In the genomic region with DNA sequence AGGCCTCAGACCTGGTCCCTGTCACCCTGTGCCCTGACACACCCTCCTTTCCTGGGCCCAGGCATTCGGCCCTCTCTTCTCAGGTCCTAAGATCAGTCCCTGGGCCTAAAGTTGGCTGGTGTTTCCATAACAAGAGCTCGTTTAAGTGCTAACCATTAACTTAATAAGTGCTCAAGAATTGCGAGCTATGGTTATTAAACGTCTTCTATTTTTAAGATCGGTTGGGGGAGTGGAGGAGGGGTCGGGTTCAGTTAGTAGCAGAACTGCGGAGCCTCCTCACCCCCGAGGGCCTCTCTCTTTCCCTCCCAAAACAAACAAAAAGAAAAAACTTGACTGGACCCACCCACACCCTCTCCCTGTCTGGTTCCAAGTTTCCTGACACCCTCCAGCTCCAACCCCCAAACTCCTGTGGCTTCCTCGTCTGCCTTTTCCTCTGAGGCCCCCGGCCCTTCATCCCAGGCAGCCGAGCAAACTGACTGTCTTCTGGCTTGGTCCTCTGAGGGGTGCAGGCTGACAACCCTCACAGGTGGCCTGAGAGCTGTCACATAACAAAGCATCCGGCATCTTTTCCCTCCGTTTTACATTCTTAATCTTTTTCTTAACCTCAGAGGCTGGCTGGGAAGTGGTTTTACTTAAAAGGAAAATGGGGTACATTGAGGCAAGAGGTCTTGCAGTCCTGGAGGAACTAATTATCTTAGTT, we compare ENCODE assay signal across 1 cellular context.
A peak's percentile ranks its signal among the peaks of the same experiment; 100 is the strongest.
TF ChIP-seq lines count a peak whose summit lies in the region.

No MANE protein-coding gene starts in this region.

TF ChIP-seq in HepG2, 621 proteins besides CTCF, POLR2A, EP300 and RAD21 (continued from another document):
- TF ChIP-seq, protein P1, sequence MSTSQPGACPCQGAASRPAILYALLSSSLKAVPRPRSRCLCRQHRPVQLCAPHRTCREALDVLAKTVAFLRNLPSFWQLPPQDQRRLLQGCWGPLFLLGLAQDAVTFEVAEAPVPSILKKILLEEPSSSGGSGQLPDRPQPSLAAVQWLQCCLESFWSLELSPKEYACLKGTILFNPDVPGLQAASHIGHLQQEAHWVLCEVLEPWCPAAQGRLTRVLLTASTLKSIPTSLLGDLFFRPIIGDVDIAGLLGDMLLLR (CRISPR knock-in tag; IDR thresholded peaks at IDR 0.05) = 0 out of 2 replicates have a peak, but pooled peaks have one; percentile 2
- TF ChIP-seq CCAR2 (optimal IDR thresholded peaks at IDR 0.05; ENCODE audit: low read depth, low read length) (peak; percentile 52), ZNF232 (CRISPR knock-in tag; IDR thresholded peaks at IDR 0.05; ENCODE audit: borderline replicate concordance) (0 out of 2 replicates have a peak, but pooled peaks have one; percentile 60), ZBTB8A (CRISPR knock-in tag; IDR thresholded peaks at IDR 0.05; ENCODE audit: borderline replicate concordance, low read depth) (no peak), ZNF383 (CRISPR knock-in tag; IDR thresholded peaks at IDR 0.05; ENCODE audit: borderline replicate concordance) (no peak), AHR (CRISPR knock-in tag; IDR thresholded peaks at IDR 0.05) (no peak), ZNF549 (CRISPR knock-in tag; IDR thresholded peaks at IDR 0.05) (no peak), RFX1 (IDR thresholded peaks at IDR 0.05) (no peak), KDM6A (CRISPR knock-in tag; IDR thresholded peaks at IDR 0.05; ENCODE audit: low read depth) (no peak; the same call in 1 of the 2 replicates)
- TF ChIP-seq, protein P2, sequence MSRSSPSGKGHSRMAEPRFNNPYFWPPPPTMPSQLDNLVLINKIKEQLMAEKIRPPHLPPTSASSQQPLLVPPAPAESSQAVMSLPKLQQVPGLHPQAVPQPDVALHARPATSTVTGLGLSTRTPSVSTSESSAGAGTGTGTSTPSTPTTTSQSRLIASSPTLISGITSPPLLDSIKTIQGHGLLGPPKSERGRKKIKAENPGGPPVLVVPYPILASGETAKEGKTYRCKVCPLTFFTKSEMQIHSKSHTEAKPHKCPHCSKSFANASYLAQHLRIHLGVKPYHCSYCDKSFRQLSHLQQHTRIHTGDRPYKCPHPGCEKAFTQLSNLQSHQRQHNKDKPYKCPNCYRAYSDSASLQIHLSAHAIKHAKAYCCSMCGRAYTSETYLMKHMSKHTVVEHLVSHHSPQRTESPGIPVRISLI (CRISPR knock-in tag; IDR thresholded peaks at IDR 0.05; ENCODE audit: borderline replicate concordance) = peak; percentile 79
- TF ChIP-seq, protein P3, sequence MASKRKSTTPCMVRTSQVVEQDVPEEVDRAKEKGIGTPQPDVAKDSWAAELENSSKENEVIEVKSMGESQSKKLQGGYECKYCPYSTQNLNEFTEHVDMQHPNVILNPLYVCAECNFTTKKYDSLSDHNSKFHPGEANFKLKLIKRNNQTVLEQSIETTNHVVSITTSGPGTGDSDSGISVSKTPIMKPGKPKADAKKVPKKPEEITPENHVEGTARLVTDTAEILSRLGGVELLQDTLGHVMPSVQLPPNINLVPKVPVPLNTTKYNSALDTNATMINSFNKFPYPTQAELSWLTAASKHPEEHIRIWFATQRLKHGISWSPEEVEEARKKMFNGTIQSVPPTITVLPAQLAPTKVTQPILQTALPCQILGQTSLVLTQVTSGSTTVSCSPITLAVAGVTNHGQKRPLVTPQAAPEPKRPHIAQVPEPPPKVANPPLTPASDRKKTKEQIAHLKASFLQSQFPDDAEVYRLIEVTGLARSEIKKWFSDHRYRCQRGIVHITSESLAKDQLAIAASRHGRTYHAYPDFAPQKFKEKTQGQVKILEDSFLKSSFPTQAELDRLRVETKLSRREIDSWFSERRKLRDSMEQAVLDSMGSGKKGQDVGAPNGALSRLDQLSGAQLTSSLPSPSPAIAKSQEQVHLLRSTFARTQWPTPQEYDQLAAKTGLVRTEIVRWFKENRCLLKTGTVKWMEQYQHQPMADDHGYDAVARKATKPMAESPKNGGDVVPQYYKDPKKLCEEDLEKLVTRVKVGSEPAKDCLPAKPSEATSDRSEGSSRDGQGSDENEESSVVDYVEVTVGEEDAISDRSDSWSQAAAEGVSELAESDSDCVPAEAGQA (IDR thresholded peaks at IDR 0.05; ENCODE audit: low read depth) = no peak
- TF ChIP-seq, protein P3 (CRISPR knock-in tag; IDR thresholded peaks at IDR 0.05; ENCODE audit: borderline replicate concordance) = no peak
